Comparison of ENCODE assay signal across 1 cellular context in genomic region chr20:3041818-3042504, GRCh38.
TF ChIP-seq lines count a peak whose summit lies in the region.

No MANE protein-coding gene starts in this region.

TF ChIP-seq in GM23338, 12 proteins besides CTCF, POLR2A, EP300 and RAD21 (continued from another document):
- no peak for TF ChIP-seq ZNF462 (CRISPR knock-in tag; IDR thresholded peaks at IDR 0.05)
